Comparison of ENCODE assay signal across 10 cellular contexts in the genomic region with DNA sequence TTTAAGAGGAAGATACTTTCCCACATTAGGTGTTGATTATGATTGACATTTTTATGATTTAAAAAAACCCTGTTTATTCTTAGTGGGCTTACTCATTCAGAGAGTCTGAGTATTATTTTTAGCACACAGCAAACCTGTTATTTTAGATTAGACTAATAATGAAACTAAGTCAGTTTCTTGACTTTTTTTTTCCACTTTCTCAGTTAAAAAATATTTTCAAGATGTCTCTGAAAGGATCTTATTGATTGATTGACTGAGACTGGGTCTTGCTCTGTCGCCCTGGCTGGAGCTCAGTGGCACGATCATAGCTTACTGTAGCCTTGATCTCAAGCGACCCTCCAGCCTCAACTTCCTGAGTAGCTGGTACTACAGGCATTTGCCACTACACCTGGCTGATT. TPM values are rescaled to one million over a fixed set of nuclear protein-coding genes. Genes with fewer than 3 reads are reported as not detected.
DNase-seq lines count a peak whose midpoint lies in the region; ATAC-seq, FAIRE-seq and TF ChIP-seq lines count a peak whose summit lies in the region.
"Had no signal": no experiment of that assay in that cellular context is flagged by ENCODE, and none has a peak within 500 bp of the region (broad histone marks: within the 10 kb centered on the region; RNA-seq: fewer than 3 reads in every experiment).

No MANE protein-coding gene starts in this region.

- peaks cover 9 to 19% of the 10 kb centered on the region in 2 experiments for H3K9me3 ChIP-seq in CD4-positive, CD25-positive, alpha-beta regulatory T cell (ENCODE audit: control insufficient read depth in 2 of 2, low read length in 2 of 2)
- H3K9me3 ChIP-seq in esophagus muscularis mucosa, result no peaks in the 10 kb centered on the region

- intact Hi-C loops in esophagus muscularis mucosa (cut with DNase I), result no loop called here

- H3K4me1 Mint-ChIP-seq in CD4-positive, CD25-positive, alpha-beta regulatory T cell, result peaks cover 24 to 57% (median 38%) of the 10 kb centered on the region in 4 donors

- peak overlapping the region; percentile 54 to 94 (median 72) for H3K4me3 Mint-ChIP-seq in CD4-positive, CD25-positive, alpha-beta regulatory T cell

- ATAC-seq in CD4-positive, CD25-positive, alpha-beta regulatory T cell (ENCODE audit: low read depth in 2 of 2), result peak; percentile 61 to 71
- ATAC-seq in HG03045 (IDR thresholded peaks at IDR 0.05; ENCODE audit: unreplicated experiment), result peak; percentile 41

- H3K27me3 ChIP-seq in CD4-positive, CD25-positive, alpha-beta regulatory T cell (ENCODE audit: control insufficient read depth, insufficient read depth, low read length), result no peaks in the 10 kb centered on the region
- no peaks in the 10 kb centered on the region for H3K27me3 ChIP-seq in esophagus muscularis mucosa

- H3K36me3 Mint-ChIP-seq in CD4-positive, CD25-positive, alpha-beta regulatory T cell, result peaks cover 15% of the 10 kb centered on the region

- FAIRE-seq in GM19239 (lab: Jason Lieb, UNC), result peak; percentile 14

- peaks cover 11% of the 10 kb centered on the region for H3K27me3 Mint-ChIP-seq in CD4-positive, CD25-positive, alpha-beta regulatory T cell

- H3K9me3 Mint-ChIP-seq in CD4-positive, CD25-positive, alpha-beta regulatory T cell, result peaks cover 0 to 17% (median 4%) of the 10 kb centered on the region in 7 donors

- peaks cover 3% of the 10 kb centered on the region for H3K36me3 ChIP-seq in CD4-positive, CD25-positive, alpha-beta regulatory T cell (ENCODE audit: control insufficient read depth, insufficient read depth, low read length)
- H3K36me3 ChIP-seq in esophagus muscularis mucosa, result no peaks in the 10 kb centered on the region

- peak overlapping the region; percentile 66 for H3K4me3 ChIP-seq in CD4-positive, CD25-positive, alpha-beta regulatory T cell (ENCODE audit: low read depth, low read length)
- no peak overlapping the region for H3K4me3 ChIP-seq in esophagus muscularis mucosa

- TF ChIP-seq CTCF in esophagus muscularis mucosa (IDR thresholded peaks at IDR 0.05) (no peak), GM10266 (IDR thresholded peaks at IDR 0.05; ENCODE audit: control insufficient read depth, insufficient read depth, low read depth, missing control alignments) (no peak)

- peaks cover 22% of the 10 kb centered on the region for H3K4me1 ChIP-seq in CD4-positive, CD25-positive, alpha-beta regulatory T cell (ENCODE audit: control insufficient read depth, insufficient read depth, low read length, poor library complexity, severe bottlenecking)
- H3K4me1 ChIP-seq in esophagus muscularis mucosa, result peaks cover 0 to 8% (median 0%) of the 10 kb centered on the region in 4 donors

- TF ChIP-seq EP300 in esophagus muscularis mucosa (IDR thresholded peaks at IDR 0.05), result no peak

- TF ChIP-seq POLR2A in esophagus muscularis mucosa (IDR thresholded peaks at IDR 0.05; ENCODE audit: low read depth), result no peak

- H3K27ac ChIP-seq in CD4-positive, CD25-positive, alpha-beta regulatory T cell (ENCODE audit: insufficient read depth, low read length, poor library complexity, severe bottlenecking), result peak overlapping the region; percentile 76
- no peak overlapping the region for H3K27ac ChIP-seq in esophagus muscularis mucosa (replicated peaks in 1 of 4)

- DNase-seq in CD4-positive, CD25-positive, alpha-beta regulatory T cell, result peak in 2 of 3 donors; percentile 49 to 74
- DNase-seq in GM19239 (ENCODE audit: insufficient read length, low spot score), result no peak
- DNase-seq in activated CD4-positive, alpha-beta T cell treated with anti-CD3 and anti-CD28 coated beads, Interleukin-2, amount 50 U/mL, for 48 hours, result peak; percentile 24 to 48
- DNase-seq in DMS79 treated with DMSO at 0.1 percent for 48 hours (lab: John Stamatoyannopoulos, UW), result no peak
- DNase-seq in esophagus muscularis mucosa (ENCODE audit: extremely low spot score), result no peak
- DNase-seq in NCI-H510A treated with DMSO at 0.1 percent for 48 hours (lab: John Stamatoyannopoulos, UW), result no peak
- no peak for DNase-seq in GM10266 (ENCODE audit: extremely low spot score)
- DNase-seq: DMS153, OCI-M1 had no signal

- 91% methylated on average over 3 of the region's 3 CpGs for WGBS in esophagus muscularis mucosa

- H3K27ac Mint-ChIP-seq in CD4-positive, CD25-positive, alpha-beta regulatory T cell, result peak overlapping the region; percentile 76 to 99 (median 85)

RNA-seq across cellular contexts. Expression of a gene that starts 20.4 kb away (rescaled TPM):
- 22.1 TPM for total RNA-seq in CD4-positive, CD25-positive, alpha-beta regulatory T cell
- 10 to 100 TPM; 10.4 to 14.3 (median 10.9) TPM for polyA plus RNA-seq in CD4-positive, CD25-positive, alpha-beta regulatory T cell
- 10 to 100 TPM; 15.1 to 24.0 (median 19.0) TPM for total RNA-seq in esophagus muscularis mucosa

RNA-seq across cellular contexts. Expression of a gene that starts 54.3 kb away (rescaled TPM):
- 38.2 TPM for total RNA-seq in CD4-positive, CD25-positive, alpha-beta regulatory T cell
- polyA plus RNA-seq in CD4-positive, CD25-positive, alpha-beta regulatory T cell, result 1 to 10 TPM; 6.7 to 8.7 (median 7.4) TPM
- 10 to 100 TPM; 44.0 to 81.7 (median 73.9) TPM for total RNA-seq in esophagus muscularis mucosa

Comparison
In these comparisons a context has a peak if more than half of its experiments do, and no peak if none do; other contexts are left out.
1. DNase-seq: peak in CD4-positive, CD25-positive, alpha-beta regulatory T cell (2 of 3) and activated CD4-positive, alpha-beta T cell treated with anti-CD3 and anti-CD28 coated beads, Interleukin-2, amount 50 U/mL, for 48 hours (2 of 2); none in GM19239 (single experiment), DMS79 treated with DMSO at 0.1 percent for 48 hours (single experiment), esophagus muscularis mucosa (single experiment), NCI-H510A treated with DMSO at 0.1 percent for 48 hours (single experiment) and GM10266 (single experiment).